16 cellular contexts compared by ENCODE assay signal in the genomic region with DNA sequence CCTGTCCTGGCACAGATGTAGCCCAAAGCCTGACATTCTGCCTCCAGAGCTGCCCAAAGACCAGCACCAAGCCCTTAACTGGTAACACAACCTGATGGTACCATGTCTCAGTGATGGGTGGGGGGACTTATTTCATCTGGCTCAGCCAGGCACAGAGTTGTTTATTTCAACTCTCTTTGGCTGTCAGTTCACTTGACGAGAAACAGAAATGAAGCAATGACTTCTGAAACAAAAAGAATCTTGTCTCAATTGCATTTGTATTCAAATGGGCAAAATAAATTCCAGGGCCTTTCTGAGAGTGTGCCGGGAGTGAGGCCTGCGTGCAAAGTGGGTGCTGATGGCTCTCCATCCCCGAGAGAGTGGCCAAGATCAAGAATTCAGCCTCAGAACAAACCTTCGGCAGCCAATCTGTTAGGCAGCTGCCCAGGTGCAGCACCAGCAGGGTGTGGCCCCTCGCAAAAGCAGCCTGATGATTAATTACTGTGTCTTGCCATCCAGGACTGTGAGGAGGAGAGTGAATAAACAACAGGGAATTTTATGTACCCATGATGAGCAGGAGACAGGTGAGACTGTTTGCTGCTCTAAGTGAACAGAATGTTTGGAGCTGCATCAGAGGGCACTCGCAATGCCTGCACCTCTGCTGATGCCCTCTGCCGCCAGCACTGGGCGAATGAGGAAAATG.
DNase-seq lines count a peak whose midpoint lies in the region; ATAC-seq and TF ChIP-seq lines count a peak whose summit lies in the region.
"Had no signal": no experiment of that assay in that cellular context is flagged by ENCODE, and none has a peak within 500 bp of the region (broad histone marks: within the 10 kb centered on the region; RNA-seq: fewer than 3 reads in every experiment).

No MANE protein-coding gene starts in this region.

- intact Hi-C loops in sciatic nerve (cut with DNase I): no loop called here

- no peak overlapping the region for H3K27ac Mint-ChIP-seq in stimulated activated effector memory CD8-positive, alpha-beta T cell treated with anti-CD3 and anti-CD28 coated beads, Interleukin-12 subunit alpha, Interleukin-12 subunit beta, amount 100 ng/mL, for 72 hours
- H3K27ac Mint-ChIP-seq: dendritic cell treated with granulocyte-macrophage colony-stimulating factor and Interleukin-4, amounts not matched to agents 40 ng/mL and 50 ng/mL, for 4 days had no signal

- H3K36me3 ChIP-seq in Peyer's patch: no peaks in the 10 kb centered on the region

- TF ChIP-seq CTCF in C4-2B (conservative IDR thresholded peaks at IDR 0.05) (no peak), Peyer's patch (IDR thresholded peaks at IDR 0.05) (no peak)

- no peak for ATAC-seq in stimulated activated effector memory CD8-positive, alpha-beta T cell treated with anti-CD3 and anti-CD28 coated beads, Interleukin-12 subunit alpha, Interleukin-12 subunit beta, amount 100 ng/mL, for 72 hours
- no peak for ATAC-seq in sciatic nerve
- ATAC-seq: stimulated activated naive CD8-positive, alpha-beta T cell treated with anti-CD3 and anti-CD28 coated beads, Interleukin-15, Interleukin-2, amounts not matched to agents 100 U/mL and 50 U/mL, for 24 hours had no signal

- H3K27me3 ChIP-seq in layer of hippocampus (ENCODE audit: control insufficient read depth, insufficient read depth, low read length): no peaks in the 10 kb centered on the region
- H3K27me3 ChIP-seq in Peyer's patch: no peaks in the 10 kb centered on the region
- H3K27me3 ChIP-seq: hepatocyte had no signal

- TF ChIP-seq POLR2A in Peyer's patch (IDR thresholded peaks at IDR 0.05): no peak

- no peaks in the 10 kb centered on the region for H3K4me1 ChIP-seq in Peyer's patch
- H3K4me1 ChIP-seq: parathyroid adenoma had no signal

- H3K27ac ChIP-seq in C4-2B (peak overlapping the region; percentile 14; the same call in 1 of the 2 replicates), layer of hippocampus (ENCODE audit: low read depth, low read length) (peak overlapping the region; percentile 77), Peyer's patch (no peak overlapping the region)
- H3K27ac ChIP-seq: hepatocyte, parathyroid adenoma had no signal

- no peak overlapping the region for H3K4me3 ChIP-seq in Peyer's patch
- H3K4me3 ChIP-seq: hepatocyte had no signal

- H3K4me3 Mint-ChIP-seq in stimulated activated effector memory CD8-positive, alpha-beta T cell treated with anti-CD3 and anti-CD28 coated beads, Interleukin-12 subunit alpha, Interleukin-12 subunit beta, amount 100 ng/mL, for 72 hours: no peak overlapping the region
- H3K4me3 Mint-ChIP-seq: dendritic cell treated with granulocyte-macrophage colony-stimulating factor and Interleukin-4, amounts not matched to agents 40 ng/mL and 50 ng/mL, for 4 days had no signal

- H3K36me3 Mint-ChIP-seq in stimulated activated effector memory CD8-positive, alpha-beta T cell treated with anti-CD3 and anti-CD28 coated beads, Interleukin-12 subunit alpha, Interleukin-12 subunit beta, amount 100 ng/mL, for 72 hours: no peaks in the 10 kb centered on the region

- H3K9me3 Mint-ChIP-seq in stimulated activated effector memory CD8-positive, alpha-beta T cell treated with anti-CD3 and anti-CD28 coated beads, Interleukin-12 subunit alpha, Interleukin-12 subunit beta, amount 100 ng/mL, for 72 hours: no peaks in the 10 kb centered on the region
- H3K9me3 Mint-ChIP-seq: dendritic cell treated with granulocyte-macrophage colony-stimulating factor and Interleukin-4, amounts not matched to agents 40 ng/mL and 50 ng/mL, for 4 days had no signal

- no peaks in the 10 kb centered on the region for H3K9me3 ChIP-seq in Peyer's patch

- peak; percentile 44 to 83 (median 78) for DNase-seq in NCI-H1417 (lab: John Stamatoyannopoulos, UW)
- peak; percentile 41 for DNase-seq in SK-N-DZ (ENCODE audit: low spot score)
- DNase-seq in Peyer's patch: no peak
- no peak for DNase-seq in stimulated activated effector memory CD8-positive, alpha-beta T cell treated with anti-CD3 and anti-CD28 coated beads, Interleukin-12 subunit alpha, Interleukin-12 subunit beta, amount 100 ng/mL, for 72 hours (ENCODE audit: low spot score in 2 of 2)
- no peak for DNase-seq in activated naive CD4-positive, alpha-beta T cell (lab: John Stamatoyannopoulos, UW)
- DNase-seq in sciatic nerve (ENCODE audit: low spot score): no peak
- DNase-seq: activated effector memory CD4-positive, alpha-beta T cell treated with anti-CD3 and anti-CD28 coated beads, Interleukin-2, amount 50 U/mL, for 16 hours; GDM1; left cardiac atrium; stimulated activated CD4-positive, alpha-beta T cell treated with anti-CD3 and anti-CD28 coated beads, Interleukin-12 subunit alpha, Interleukin-12 subunit beta, amount 100 ng/mL, for 4 hours; stimulated activated naive CD8-positive, alpha-beta T cell treated with anti-CD3 and anti-CD28 coated beads, Interleukin-15, Interleukin-2, amounts not matched to agents 100 U/mL and 50 U/mL, for 24 hours had no signal

- H3K4me1 Mint-ChIP-seq in stimulated activated effector memory CD8-positive, alpha-beta T cell treated with anti-CD3 and anti-CD28 coated beads, Interleukin-12 subunit alpha, Interleukin-12 subunit beta, amount 100 ng/mL, for 72 hours: peaks cover 6% of the 10 kb centered on the region

Comparison
In these comparisons a context has a peak if more than half of its experiments do, and no peak if none do; other contexts are left out.
1. H3K27ac ChIP-seq: peak in C4-2B (single experiment) and layer of hippocampus (single experiment); none in Peyer's patch (0 of 4).
2. DNase-seq: peak in NCI-H1417 (3 of 3) and SK-N-DZ (single experiment); none in Peyer's patch (0 of 3), stimulated activated effector memory CD8-positive, alpha-beta T cell treated with anti-CD3 and anti-CD28 coated beads, Interleukin-12 subunit alpha, Interleukin-12 subunit beta, amount 100 ng/mL, for 72 hours (0 of 2), activated naive CD4-positive, alpha-beta T cell (0 of 4) and sciatic nerve (single experiment).